ENCODE assay signal across 7 cellular contexts in genomic region chr5:139747583-139748504, GRCh38. TPM values are rescaled to one million over a fixed set of nuclear protein-coding genes. Genes with fewer than 3 reads are reported as not detected.
DNase-seq lines count a peak whose midpoint lies in the region; ATAC-seq and TF ChIP-seq lines count a peak whose summit lies in the region.

No MANE protein-coding gene starts in this region.

- H2BK5ac ChIP-seq in mesendoderm (ENCODE audit: low read length) = no peak overlapping the region

- peak; percentile 15 for ATAC-seq in GM18909 (IDR thresholded peaks at IDR 0.05; ENCODE audit: poor library complexity, unreplicated experiment)
- peak; percentile 15 for ATAC-seq in HG03442 (IDR thresholded peaks at IDR 0.05; ENCODE audit: unreplicated experiment)

- no peak overlapping the region for H4K5ac ChIP-seq in mesendoderm (ENCODE audit: low read length)

- peak overlapping the region; percentile 70 for H3K23ac ChIP-seq in mesendoderm (ENCODE audit: low read length)

- intact Hi-C loops in dorsolateral prefrontal cortex (cut with DNase I) = loop anchor here in 1 of 2 donors (5.0 kb wide), 1 partner anchor 51 kb away; no protein-coding TSS in a partner anchor

- peak; percentile 65 for DNase-seq in activated CD4-positive, alpha-beta T cell treated with anti-CD3 and anti-CD28 coated beads for 48 hours
- peak in 9 of 10 donors; percentile 57 to 78 (median 61) for DNase-seq in dorsolateral prefrontal cortex
- DNase-seq in mesendoderm = peak; percentile 65
- DNase-seq in stimulated activated CD8-positive, alpha-beta memory T cell treated with anti-CD3 and anti-CD28 coated beads, Interleukin-4, amount 100 ng/mL, for 48 hours = peak; percentile 75
- DNase-seq in NCI-H187 treated with DMSO at 0.1 percent for 48 hours (lab: John Stamatoyannopoulos, UW) = no peak

- H4K8ac ChIP-seq in mesendoderm (ENCODE audit: low read depth, low read length) = no peak overlapping the region

- no peaks in the 10 kb centered on the region for H3K79me2 ChIP-seq in mesendoderm (ENCODE audit: control insufficient read depth, insufficient read depth, low read length)

- peak overlapping the region in 58 of 59 donors; percentile 59 to 100 (median 96) for H3K27ac ChIP-seq in dorsolateral prefrontal cortex
- H3K27ac ChIP-seq in mesendoderm (ENCODE audit: low read depth, low read length) = no peak overlapping the region

- peak overlapping the region; percentile 81 for H3K4me2 ChIP-seq in mesendoderm (ENCODE audit: low read length)

- no peak overlapping the region for H2BK120ac ChIP-seq in mesendoderm (ENCODE audit: low read depth, low read length)

- H3K4me3 ChIP-seq in dorsolateral prefrontal cortex (peak overlapping the region; percentile 37 to 75 (median 62)), mesendoderm (ENCODE audit: low read length) (no peak overlapping the region)

- no peaks in the 10 kb centered on the region for H3K79me1 ChIP-seq in mesendoderm (ENCODE audit: low read length)

- no peak overlapping the region for H2BK15ac ChIP-seq in mesendoderm (replicated peaks; ENCODE audit: low read depth)

- peak overlapping the region; percentile 85 for H3K56ac ChIP-seq in mesendoderm (ENCODE audit: low read length)

- TF ChIP-seq CTCF in dorsolateral prefrontal cortex (IDR thresholded peaks at IDR 0.05 in 54 of 56, conservative IDR thresholded peaks at IDR 0.05 in 2 of 56; ENCODE audit: low read depth in 1 of 56, partially characterized antibody in 56 of 56) = peak in 1 of 56 donors; percentile 11

- peak overlapping the region; percentile 59 for H3K9ac ChIP-seq in mesendoderm (ENCODE audit: low read length)

- H3K36me3 ChIP-seq in mesendoderm (ENCODE audit: control insufficient read depth, insufficient read depth, low read length) = no peaks in the 10 kb centered on the region

- H3K4ac ChIP-seq in mesendoderm (ENCODE audit: low read depth, low read length) = no peak overlapping the region

- peaks cover 18% of the 10 kb centered on the region for H3K4me1 ChIP-seq in mesendoderm (ENCODE audit: control insufficient read depth, low read depth, low read length)

- WGBS in mesendoderm (ENCODE audit: extremely low coverage, insufficient coverage, low lambda C conversion rate) = no CpG with 5 or more reads among the region's 60 CpGs

- H3K27me3 ChIP-seq in dorsolateral prefrontal cortex = no peaks in the 10 kb centered on the region
- peaks cover 6% of the 10 kb centered on the region for H3K27me3 ChIP-seq in mesendoderm (ENCODE audit: insufficient read depth, low read length, poor library complexity)

- H3K18ac ChIP-seq in mesendoderm (ENCODE audit: low read length) = peak overlapping the region; percentile 15

- no peak overlapping the region for H2AK5ac ChIP-seq in mesendoderm (ENCODE audit: low read length)

RNA-seq across cellular contexts. Expression of gene PSD2, which starts 47.8 kb away (rescaled TPM):
- total RNA-seq in dorsolateral prefrontal cortex = 100 to 1,000 TPM in 19 of 120 experiments, 10 to 100 TPM in 101; 37.2 to 251 (median 77.9) TPM
- polyA plus RNA-seq in mesendoderm (2013, experiment 1 of 2) = 0.04 TPM
- 0.03 TPM for polyA plus RNA-seq in mesendoderm (2013, experiment 2 of 2)
